ENCODE assay signal across 37 cellular contexts in genomic region chr9:22274477-22274876, GRCh38.
DNase-seq lines count a peak whose midpoint lies in the region; ATAC-seq, FAIRE-seq and TF ChIP-seq lines count a peak whose summit lies in the region.
"Had no signal": no experiment of that assay in that cellular context is flagged by ENCODE, and none has a peak within 500 bp of the region (broad histone marks: within the 10 kb centered on the region; RNA-seq: fewer than 3 reads in every experiment).

No MANE protein-coding gene starts in this region.

- intact Hi-C loops in left lung (cut with DNase I): no loop called here

- H3K4me1 ChIP-seq in left lung: no peaks in the 10 kb centered on the region
- H3K4me1 ChIP-seq: A549, BE2C, BLaER1, Caco-2 had no signal

- no peak for DNase-seq in T-helper 17 cell
- DNase-seq in bronchial epithelial cell (ENCODE audit: low read depth): no peak
- no peak for DNase-seq in stimulated activated effector memory CD8-positive, alpha-beta T cell treated with anti-CD3 and anti-CD28 coated beads, Interleukin-12 subunit alpha, Interleukin-12 subunit beta, amount 100 ng/mL, for 72 hours (ENCODE audit: low spot score in 2 of 2)
- DNase-seq in urothelium cell line (ENCODE audit: low spot score): no peak
- no peak for DNase-seq in activated CD8-positive, alpha-beta memory T cell treated with anti-CD3 and anti-CD28 coated beads, Interleukin-2, amount 50 U/mL, for 48 hours
- DNase-seq in left lung: no peak
- DNase-seq: 8988T; ACHN; AML-193; BE2C; C1 segment of cervical spinal cord; Caco-2; Calu3; CD4-positive, alpha-beta memory T cell; CD4-positive, alpha-beta T cell; CD4-positive, CD25-positive, alpha-beta regulatory T cell; CD8-positive, alpha-beta memory T cell; CD8-positive, alpha-beta T cell; COR-L47; DMS 273 treated with DMSO at 0.1 percent for 48 hours; DMS153; DMS53; DMS79; DMS79 treated with DMSO at 0.1 percent for 48 hours; DND-41; EL had no signal

- H3K9me3 ChIP-seq in T-helper 17 cell (ENCODE audit: control insufficient read depth, low read length, poor library complexity, severe bottlenecking) (no peaks in the 10 kb centered on the region), left lung (no peaks in the 10 kb centered on the region)
- H3K9me3 ChIP-seq: A549, BE2C, BLaER1, Caco-2 had no signal

- H3K36me3 Mint-ChIP-seq in T-helper 17 cell (ENCODE audit: low read depth): no peaks in the 10 kb centered on the region
- no peaks in the 10 kb centered on the region for H3K36me3 Mint-ChIP-seq in stimulated activated effector memory CD8-positive, alpha-beta T cell treated with anti-CD3 and anti-CD28 coated beads, Interleukin-12 subunit alpha, Interleukin-12 subunit beta, amount 100 ng/mL, for 72 hours
- no peaks in the 10 kb centered on the region for H3K36me3 Mint-ChIP-seq in stimulated activated memory B cell treated with anti-CD40 and anti-IgM and Interleukin-4, amounts not matched to agents 10 μg/mL and 1 μg/mL and 100 μg/mL, for 72 hours
- H3K36me3 Mint-ChIP-seq: CD14-positive monocyte; CD4-positive, alpha-beta memory T cell; CD4-positive, CD25-positive, alpha-beta regulatory T cell; CD8-positive, alpha-beta memory T cell; CD8-positive, alpha-beta T cell had no signal

- H3K4me3 Mint-ChIP-seq in T-helper 17 cell: peak overlapping the region; percentile 7
- no peak overlapping the region for H3K4me3 Mint-ChIP-seq in stimulated activated effector memory CD8-positive, alpha-beta T cell treated with anti-CD3 and anti-CD28 coated beads, Interleukin-12 subunit alpha, Interleukin-12 subunit beta, amount 100 ng/mL, for 72 hours
- H3K4me3 Mint-ChIP-seq in stimulated activated memory B cell treated with anti-CD40 and anti-IgM and Interleukin-4, amounts not matched to agents 10 μg/mL and 1 μg/mL and 100 μg/mL, for 72 hours: no peak overlapping the region
- H3K4me3 Mint-ChIP-seq: B cell; CD14-positive monocyte; CD4-positive, alpha-beta memory T cell; CD4-positive, alpha-beta T cell; CD4-positive, CD25-positive, alpha-beta regulatory T cell; CD8-positive, alpha-beta memory T cell; CD8-positive, alpha-beta T cell had no signal

- H3K27me3 ChIP-seq in bronchial epithelial cell (ENCODE audit: control insufficient read depth, insufficient read depth, low read length) (no peaks in the 10 kb centered on the region), left lung (no peaks in the 10 kb centered on the region)
- H3K27me3 ChIP-seq: BE2C; BLaER1; BLaER1 treated with 17β-estradiol and CSF1 and Interleukin-3, amounts not matched to agents 10 nM and 100 nM had no signal

- FAIRE-seq in bronchial epithelial cell (lab: Jason Lieb, UNC) (peak; percentile 13), urothelium cell line (lab: Jason Lieb, UNC) (no peak)
- FAIRE-seq: A204.1, A549, D721Med had no signal

- ATAC-seq in T-helper 17 cell (no peak), left lung (no peak), esophagus mucosa (no peak)
- ATAC-seq in stimulated activated effector memory CD8-positive, alpha-beta T cell treated with anti-CD3 and anti-CD28 coated beads, Interleukin-12 subunit alpha, Interleukin-12 subunit beta, amount 100 ng/mL, for 72 hours: peak; percentile 40
- peak; percentile 58 for ATAC-seq in stimulated activated memory B cell treated with anti-CD40 and anti-IgM and Interleukin-4, amounts not matched to agents 10 μg/mL and 1 μg/mL and 100 μg/mL, for 72 hours
- ATAC-seq: A549; CD8-positive, alpha-beta T cell had no signal

- H3K4me1 Mint-ChIP-seq in T-helper 17 cell: no peaks in the 10 kb centered on the region
- H3K4me1 Mint-ChIP-seq in stimulated activated effector memory CD8-positive, alpha-beta T cell treated with anti-CD3 and anti-CD28 coated beads, Interleukin-12 subunit alpha, Interleukin-12 subunit beta, amount 100 ng/mL, for 72 hours: no peaks in the 10 kb centered on the region
- H3K4me1 Mint-ChIP-seq in stimulated activated memory B cell treated with anti-CD40 and anti-IgM and Interleukin-4, amounts not matched to agents 10 μg/mL and 1 μg/mL and 100 μg/mL, for 72 hours: no peaks in the 10 kb centered on the region
- H3K4me1 Mint-ChIP-seq: B cell; CD14-positive monocyte; CD4-positive, alpha-beta memory T cell; CD4-positive, CD25-positive, alpha-beta regulatory T cell; CD8-positive, alpha-beta memory T cell had no signal

- H3K4me3 ChIP-seq in bronchial epithelial cell (ENCODE audit: low read depth, low read length): no peak overlapping the region
- no peak overlapping the region for H3K4me3 ChIP-seq in left lung
- H3K4me3 ChIP-seq: A549; BLaER1; BLaER1 treated with 17β-estradiol and CSF1 and Interleukin-3, amounts not matched to agents 10 nM and 100 nM had no signal

- H3K27me3 Mint-ChIP-seq in T-helper 17 cell: no peaks in the 10 kb centered on the region
- peaks cover 8% of the 10 kb centered on the region for H3K27me3 Mint-ChIP-seq in stimulated activated memory B cell treated with anti-CD40 and anti-IgM and Interleukin-4, amounts not matched to agents 10 μg/mL and 1 μg/mL and 100 μg/mL, for 72 hours
- H3K27me3 Mint-ChIP-seq: CD4-positive, CD25-positive, alpha-beta regulatory T cell had no signal

- no peak overlapping the region for H3K27ac Mint-ChIP-seq in T-helper 17 cell
- no peak overlapping the region for H3K27ac Mint-ChIP-seq in stimulated activated effector memory CD8-positive, alpha-beta T cell treated with anti-CD3 and anti-CD28 coated beads, Interleukin-12 subunit alpha, Interleukin-12 subunit beta, amount 100 ng/mL, for 72 hours
- H3K27ac Mint-ChIP-seq in stimulated activated memory B cell treated with anti-CD40 and anti-IgM and Interleukin-4, amounts not matched to agents 10 μg/mL and 1 μg/mL and 100 μg/mL, for 72 hours: no peak overlapping the region
- H3K27ac Mint-ChIP-seq: B cell; CD14-positive monocyte; CD4-positive, alpha-beta memory T cell; CD4-positive, alpha-beta T cell; CD4-positive, CD25-positive, alpha-beta regulatory T cell; CD8-positive, alpha-beta T cell had no signal

- H3K27ac ChIP-seq in left lung: no peak overlapping the region
- H3K27ac ChIP-seq: 22Rv1; A549; BLaER1; BLaER1 treated with 17β-estradiol and CSF1 and Interleukin-3, amounts not matched to agents 10 nM and 100 nM; C4-2B had no signal

- no peak for TF ChIP-seq CTCF in bronchial epithelial cell (IDR thresholded peaks at IDR 0.05; ENCODE audit: insufficient read depth, low read length, severe bottlenecking)
- TF ChIP-seq CTCF in left lung (IDR thresholded peaks at IDR 0.05): no peak

- H3K36me3 ChIP-seq in bronchial epithelial cell (ENCODE audit: control insufficient read depth, insufficient read depth, low read length): no peaks in the 10 kb centered on the region
- H3K36me3 ChIP-seq in left lung: no peaks in the 10 kb centered on the region
- H3K36me3 ChIP-seq: BE2C; BLaER1; BLaER1 treated with 17β-estradiol and CSF1 and Interleukin-3, amounts not matched to agents 10 nM and 100 nM had no signal

- H3K9me3 Mint-ChIP-seq in stimulated activated effector memory CD8-positive, alpha-beta T cell treated with anti-CD3 and anti-CD28 coated beads, Interleukin-12 subunit alpha, Interleukin-12 subunit beta, amount 100 ng/mL, for 72 hours: no peaks in the 10 kb centered on the region
- H3K9me3 Mint-ChIP-seq in stimulated activated memory B cell treated with anti-CD40 and anti-IgM and Interleukin-4, amounts not matched to agents 10 μg/mL and 1 μg/mL and 100 μg/mL, for 72 hours: no peaks in the 10 kb centered on the region
- H3K9me3 Mint-ChIP-seq: CD4-positive, alpha-beta T cell had no signal

Comparison
In these comparisons a context has a peak if more than half of its experiments do, and no peak if none do; other contexts are left out.
1. ATAC-seq: peak in stimulated activated effector memory CD8-positive, alpha-beta T cell treated with anti-CD3 and anti-CD28 coated beads, Interleukin-12 subunit alpha, Interleukin-12 subunit beta, amount 100 ng/mL, for 72 hours (single experiment) and stimulated activated memory B cell treated with anti-CD40 and anti-IgM and Interleukin-4, amounts not matched to agents 10 μg/mL and 1 μg/mL and 100 μg/mL, for 72 hours (single experiment); none in T-helper 17 cell (single experiment), left lung (single experiment) and esophagus mucosa (single experiment).